Comparison of ENCODE assay signal across 16 cellular contexts in genomic region chr2:105504459-105504858, GRCh38.
"Had no signal": no experiment of that assay in that cellular context is flagged by ENCODE, and none has a peak within 500 bp of the region (broad histone marks: within the 10 kb centered on the region; RNA-seq: fewer than 3 reads in every experiment).

No MANE protein-coding gene starts in this region.

- H3K27me3 ChIP-seq: foreskin keratinocyte, neural progenitor cell, sigmoid colon, testis had no signal

- H3K27ac ChIP-seq: foreskin keratinocyte, lower lobe of right lung, neural progenitor cell, psoas muscle, sigmoid colon, testis had no signal

- H3K9me3 ChIP-seq: lower lobe of right lung, psoas muscle, sigmoid colon, testis had no signal

- H3K4me3 ChIP-seq: lower lobe of right lung, neural progenitor cell, psoas muscle, sigmoid colon, testis had no signal

- H3K27me3 Mint-ChIP-seq: stimulated activated naive CD8-positive, alpha-beta T cell treated with anti-CD3 and anti-CD28 coated beads, Interleukin-15, amount 100 ng/mL, for 72 hours had no signal

- H3K9ac ChIP-seq: neural progenitor cell had no signal

- H3K4me1 ChIP-seq: foreskin keratinocyte, lower lobe of right lung, neural progenitor cell, sigmoid colon, testis had no signal

- H3K4me3 Mint-ChIP-seq: activated T-helper 17 cell treated with anti-CD3 and anti-CD28 coated beads, Interleukin-2, amount 50 U/mL, for 72 hours; naive B cell; neural progenitor cell; stimulated activated naive CD8-positive, alpha-beta T cell treated with anti-CD3 and anti-CD28 coated beads, Interleukin-15, amount 100 ng/mL, for 72 hours had no signal

- ATAC-seq: activated T-helper 17 cell treated with anti-CD3 and anti-CD28 coated beads, Interleukin-2, amount 50 U/mL, for 72 hours; esophagus mucosa; foreskin keratinocyte; lower lobe of right lung; stimulated activated naive CD8-positive, alpha-beta T cell treated with anti-CD3 and anti-CD28 coated beads, Interleukin-15, amount 100 ng/mL, for 72 hours had no signal

- H3K36me3 Mint-ChIP-seq: naive B cell, neural progenitor cell had no signal

- H3K4me1 Mint-ChIP-seq: activated T-helper 17 cell treated with anti-CD3 and anti-CD28 coated beads, Interleukin-2, amount 50 U/mL, for 72 hours; naive B cell; stimulated activated naive CD8-positive, alpha-beta T cell treated with anti-CD3 and anti-CD28 coated beads, Interleukin-15, amount 100 ng/mL, for 72 hours had no signal

- H3K36me3 ChIP-seq: lower lobe of right lung, neural progenitor cell, sigmoid colon had no signal

- DNase-seq: activated CD4-positive, alpha-beta T cell treated with anti-CD3 and anti-CD28 coated beads, Interleukin-2, amount 50 U/mL, for 4 hours; activated naive CD4-positive, alpha-beta T cell treated with Interleukin-2 at 50 U/mL for 16 hours; activated T-cell treated with anti-CD3 and anti-CD28 coated beads for 4 hours; aorta; foreskin keratinocyte; glutamatergic neuron; lower lobe of right lung; naive B cell; psoas muscle; sigmoid colon; stimulated activated CD4-positive, alpha-beta T cell treated with anti-CD3 and anti-CD28 coated beads, Interleukin-1b, Interleukin-23, amount 100 ng/mL, for 48 hours; stimulated activated naive CD8-positive, alpha-beta T cell treated with anti-CD3 and anti-CD28 coated beads, Interleukin-15, amount 100 ng/mL, for 72 hours; testis had no signal

- H3K27ac Mint-ChIP-seq: activated T-helper 17 cell treated with anti-CD3 and anti-CD28 coated beads, Interleukin-2, amount 50 U/mL, for 72 hours; stimulated activated naive CD8-positive, alpha-beta T cell treated with anti-CD3 and anti-CD28 coated beads, Interleukin-15, amount 100 ng/mL, for 72 hours had no signal
